ENCODE assay signal across 8 cellular contexts in genomic region chr20:297925-298754, GRCh38. TPM values are rescaled to one million over a fixed set of nuclear protein-coding genes. Genes with fewer than 3 reads are reported as not detected.
DNase-seq lines count a peak whose midpoint lies in the region; ATAC-seq, FAIRE-seq and TF ChIP-seq lines count a peak whose summit lies in the region.

No MANE protein-coding gene starts in this region.

- H3K27ac Mint-ChIP-seq in activated naive CD8-positive, alpha-beta T cell, result peak overlapping the region; percentile 99
- peak overlapping the region; percentile 83 for H3K27ac Mint-ChIP-seq in osteocyte (ENCODE audit: unreplicated experiment)

- H3K4me1 ChIP-seq in RWPE2 (ENCODE audit: insufficient read depth, poor library complexity, severe bottlenecking), result peaks cover 12% of the 10 kb centered on the region

- peak overlapping the region; percentile 92 for H3K27ac ChIP-seq in RWPE2 (ENCODE audit: poor library complexity, severe bottlenecking)

- no peak for FAIRE-seq in urothelium cell line (lab: Jason Lieb, UNC)

- ATAC-seq in GM21528 (IDR thresholded peaks at IDR 0.05; ENCODE audit: low FRiP score, unreplicated experiment) (peak; percentile 28), RWPE2 (ENCODE audit: low read depth) (peak; percentile 55), Right ventricle myocardium superior (ENCODE audit: poor library complexity) (peak; percentile 51)

- peaks cover 15% of the 10 kb centered on the region for H3K36me3 ChIP-seq in RWPE2 (ENCODE audit: low read depth)

- H3K4me1 Mint-ChIP-seq in activated naive CD8-positive, alpha-beta T cell (ENCODE audit: low read depth), result peaks cover 37% of the 10 kb centered on the region
- H3K4me1 Mint-ChIP-seq in osteocyte (ENCODE audit: unreplicated experiment), result peaks cover 46% of the 10 kb centered on the region

- no peaks in the 10 kb centered on the region for H3K9me3 Mint-ChIP-seq in activated naive CD8-positive, alpha-beta T cell (ENCODE audit: low read depth)
- H3K9me3 Mint-ChIP-seq in osteocyte (ENCODE audit: unreplicated experiment), result no peaks in the 10 kb centered on the region

- DNase-seq in DMS79 (lab: John Stamatoyannopoulos, UW), result peak; percentile 18
- DNase-seq in HuH-7.5 (ENCODE audit: low spot score), result peak; percentile 55
- no peak for DNase-seq in RWPE2 (ENCODE audit: low spot score)
- peak; percentile 85 for DNase-seq in Right ventricle myocardium superior
- DNase-seq in osteocyte (ENCODE audit: extremely low spot score, unreplicated experiment), result no peak
- DNase-seq in urothelium cell line (ENCODE audit: low spot score), result peak; percentile 47

- no peaks in the 10 kb centered on the region for H3K27me3 ChIP-seq in RWPE2 (ENCODE audit: insufficient read depth, poor library complexity, severe bottlenecking)

- H3K9me3 ChIP-seq in RWPE2 (ENCODE audit: severe bottlenecking), result no peaks in the 10 kb centered on the region

- intact Hi-C loops in Right ventricle myocardium superior (cut with DNase I), result loop anchor here (2.0 kb wide), 1 partner anchor 27 kb away; the partner anchor contains the start of gene SOX12

- H3K36me3 Mint-ChIP-seq in activated naive CD8-positive, alpha-beta T cell, result peaks cover 6% of the 10 kb centered on the region
- H3K36me3 Mint-ChIP-seq in osteocyte (ENCODE audit: unreplicated experiment), result peaks cover 2% of the 10 kb centered on the region

- TF ChIP-seq CTCF in RWPE2 (IDR thresholded peaks at IDR 0.05; ENCODE audit: poor library complexity, severe bottlenecking) (no peak), osteocyte (IDR thresholded peaks at IDR 0.05) (no peak)

- peak overlapping the region; percentile 85 for H3K4me3 ChIP-seq in RWPE2 (ENCODE audit: severe bottlenecking)

- peak overlapping the region; percentile 100 for H3K4me3 Mint-ChIP-seq in activated naive CD8-positive, alpha-beta T cell
- peak overlapping the region; percentile 89 for H3K4me3 Mint-ChIP-seq in osteocyte (ENCODE audit: unreplicated experiment)

- no peaks in the 10 kb centered on the region for H3K27me3 Mint-ChIP-seq in activated naive CD8-positive, alpha-beta T cell
- H3K27me3 Mint-ChIP-seq in osteocyte (ENCODE audit: unreplicated experiment), result no peaks in the 10 kb centered on the region

RNA-seq across cellular contexts. Expression of gene ZCCHC3, which starts 0.8 kb away (rescaled TPM):
- total RNA-seq in Right ventricle myocardium superior (11.8 TPM), osteocyte (22.4 and 22.7 TPM in 2 replicates)

RNA-seq across cellular contexts. Expression of gene C20orf96, which starts 7.6 kb away (rescaled TPM):
- total RNA-seq in Right ventricle myocardium superior (4.6 TPM), osteocyte (17.6 and 19.9 TPM in 2 replicates)

RNA-seq across cellular contexts. Expression of gene SOX12, which starts 27.2 kb away (rescaled TPM):
- 16.2 TPM for total RNA-seq in Right ventricle myocardium superior
- 30.8 and 31.7 TPM in 2 replicates for total RNA-seq in osteocyte

RNA-seq across cellular contexts. Expression of gene DEFB132, which starts 40.6 kb away (rescaled TPM):
- total RNA-seq in Right ventricle myocardium superior, result not detected
- total RNA-seq in osteocyte, result not detected in 2 replicates

RNA-seq across cellular contexts. Expression of gene NRSN2, which starts 48.8 kb away (rescaled TPM):
- total RNA-seq in Right ventricle myocardium superior (14.5 TPM), osteocyte (47.3 and 57.7 TPM in 2 replicates)

Comparison
In these comparisons a context has a peak if more than half of its experiments do, and no peak if none do; other contexts are left out.
1. DNase-seq: peak in DMS79 (single experiment), HuH-7.5 (single experiment), Right ventricle myocardium superior (single experiment) and urothelium cell line (single experiment); none in RWPE2 (single experiment) and osteocyte (single experiment).
2. Peak in every context shown above with its lines, with median percentiles within 50 percentile points of each other: ATAC-seq.